Comparison of ENCODE assay signal across 21 cellular contexts in genomic region chr2:215861607-215862033, GRCh38.
"Had no signal": no experiment of that assay in that cellular context is flagged by ENCODE, and none has a peak within 500 bp of the region (broad histone marks: within the 10 kb centered on the region; RNA-seq: fewer than 3 reads in every experiment).

No MANE protein-coding gene starts in this region.

- H3K4me3 ChIP-seq: coronary artery, dorsolateral prefrontal cortex, heart left ventricle, neural progenitor cell, ovary, right atrium auricular region, tibial nerve had no signal

- H3K9me3 Mint-ChIP-seq: memory B cell; mesothelial cell of epicardium; natural killer cell; neural progenitor cell; stimulated activated effector memory CD8-positive, alpha-beta T cell treated with anti-CD3 and anti-CD28 coated beads, Interleukin-12 subunit alpha, Interleukin-12 subunit beta, amount 100 ng/mL, for 72 hours had no signal

- H3K27ac ChIP-seq: coronary artery, dorsolateral prefrontal cortex, heart left ventricle, neural progenitor cell, ovary, right atrium auricular region had no signal

- H3K4me3 Mint-ChIP-seq: memory B cell; mesothelial cell of epicardium; natural killer cell; neural progenitor cell; stimulated activated effector memory CD8-positive, alpha-beta T cell treated with anti-CD3 and anti-CD28 coated beads, Interleukin-12 subunit alpha, Interleukin-12 subunit beta, amount 100 ng/mL, for 72 hours had no signal

- H3K27ac Mint-ChIP-seq: memory B cell; mesothelial cell of epicardium; natural killer cell; neural progenitor cell; stimulated activated effector memory CD8-positive, alpha-beta T cell treated with anti-CD3 and anti-CD28 coated beads, Interleukin-12 subunit alpha, Interleukin-12 subunit beta, amount 100 ng/mL, for 72 hours had no signal

- H3K27me3 ChIP-seq: dorsolateral prefrontal cortex, heart left ventricle, neural progenitor cell, ovary, right atrium auricular region, tibial nerve had no signal

- H3K4me1 Mint-ChIP-seq: memory B cell; mesothelial cell of epicardium; natural killer cell; stimulated activated effector memory CD8-positive, alpha-beta T cell treated with anti-CD3 and anti-CD28 coated beads, Interleukin-12 subunit alpha, Interleukin-12 subunit beta, amount 100 ng/mL, for 72 hours had no signal

- H3K36me3 Mint-ChIP-seq: memory B cell; mesothelial cell of epicardium; natural killer cell; neural progenitor cell; stimulated activated effector memory CD8-positive, alpha-beta T cell treated with anti-CD3 and anti-CD28 coated beads, Interleukin-12 subunit alpha, Interleukin-12 subunit beta, amount 100 ng/mL, for 72 hours had no signal

- H3K36me3 ChIP-seq: heart left ventricle, neural progenitor cell, ovary, right atrium auricular region, tibial nerve had no signal

- ATAC-seq: esophagus mucosa; heart left ventricle; left lobe of liver; natural killer cell; stimulated activated effector memory CD8-positive, alpha-beta T cell treated with anti-CD3 and anti-CD28 coated beads, Interleukin-12 subunit alpha, Interleukin-12 subunit beta, amount 100 ng/mL, for 72 hours; stimulated activated naive CD8-positive, alpha-beta T cell treated with anti-CD3 and anti-CD28 coated beads, Interleukin-15, Interleukin-2, amounts not matched to agents 100 U/mL and 50 U/mL, for 24 hours had no signal

- DNase-seq: dorsolateral prefrontal cortex; effector CD8-positive, alpha-beta T cell; heart left ventricle; hypothalamus; natural killer cell; nucleus accumbens; ovary; small intestine; stimulated activated CD4-positive, alpha-beta T cell treated with anti-CD3 and anti-CD28 coated beads, Interleukin-12 subunit alpha, Interleukin-12 subunit beta, amount 100 ng/mL, for 4 hours; stimulated activated CD4-positive, alpha-beta T cell treated with anti-CD3 and anti-CD28 coated beads, Interleukin-2, amount 100 ng/mL, for 48 hours; stimulated activated CD8-positive, alpha-beta memory T cell treated with anti-CD3 and anti-CD28 coated beads, Interleukin-4, amount 100 ng/mL, for 48 hours; stimulated activated naive CD8-positive, alpha-beta T cell treated with anti-CD3 and anti-CD28 coated beads, Interleukin-15, Interleukin-2, amounts not matched to agents 100 U/mL and 50 U/mL, for 24 hours had no signal

- H3K4me1 ChIP-seq: heart left ventricle, neural progenitor cell, right atrium auricular region, tibial nerve had no signal

- H3K9me3 ChIP-seq: heart left ventricle, ovary, right atrium auricular region, tibial nerve had no signal
